Comparison of ENCODE assay signal across 7 cellular contexts in genomic region chr19:48415395-48415794, GRCh38. TPM values are rescaled to one million over a fixed set of nuclear protein-coding genes. Genes with fewer than 3 reads are reported as not detected.
DNase-seq lines count a peak whose midpoint lies in the region; ATAC-seq and TF ChIP-seq lines count a peak whose summit lies in the region.

No MANE protein-coding gene starts in this region.

- no peaks in the 10 kb centered on the region for H3K27me3 ChIP-seq in H7 (ENCODE audit: control insufficient read depth, insufficient read depth, low read length)
- H3K27me3 ChIP-seq in cardiac muscle cell: no peaks in the 10 kb centered on the region
- peaks cover 0 to 49% (median 19%) of the 10 kb centered on the region in 7 donors for H3K27me3 ChIP-seq in spleen (replicated peaks in 1 of 7)

- H3K4me1 ChIP-seq in cardiac muscle cell (ENCODE audit: low read depth) (peaks cover 8% of the 10 kb centered on the region), spleen (peaks cover 0 to 38% (median 22%) of the 10 kb centered on the region in 6 donors)

- H3K9me3 ChIP-seq in cardiac muscle cell (ENCODE audit: low read depth): no peaks in the 10 kb centered on the region
- no peaks in the 10 kb centered on the region for H3K9me3 ChIP-seq in spleen

- no peak for TF ChIP-seq POLR2A in spleen (IDR thresholded peaks at IDR 0.05)

- no peak for ATAC-seq in HG02678 (IDR thresholded peaks at IDR 0.05; ENCODE audit: unreplicated experiment)
- ATAC-seq in HG03039 (IDR thresholded peaks at IDR 0.05; ENCODE audit: unreplicated experiment): no peak

- TF ChIP-seq CTCF in cardiac muscle cell (IDR thresholded peaks at IDR 0.05; ENCODE audit: low read depth, low read length) (no peak), spleen (IDR thresholded peaks at IDR 0.05 in 8 of 11, conservative IDR thresholded peaks at IDR 0.05 in 3 of 11) (no peak)

- H3K27ac ChIP-seq in cardiac muscle cell (no peak overlapping the region), spleen (peak overlapping the region in 1 of 8 donors; percentile 19)

- H3K4me3 ChIP-seq in H7 (ENCODE audit: insufficient read depth, low read depth, low read length) (no peak overlapping the region), cardiac muscle cell (no peak overlapping the region), spleen (peak overlapping the region in 5 of 8 donors; percentile 7 to 63 (median 32))

- DNase-seq in H7 (peak; percentile 93), RKO (ENCODE audit: low spot score) (peak; percentile 77), cardiac muscle cell (ENCODE audit: low read depth in 1 of 2, low spot score in 1 of 2) (peak; percentile 57 to 66), spleen (peak; percentile 85)
- peak; percentile 50 for DNase-seq in activated gamma-delta T cell treated with anti-CD3 and anti-CD28 coated beads, Interleukin-2, amount 50 U/mL, for 16 hours (ENCODE audit: low read depth)

- peaks cover 10% of the 10 kb centered on the region for H3K36me3 ChIP-seq in H7 (replicated peaks; ENCODE audit: control insufficient read depth, insufficient read depth, low read length)
- H3K36me3 ChIP-seq in cardiac muscle cell: no peaks in the 10 kb centered on the region
- H3K36me3 ChIP-seq in spleen: no peaks in the 10 kb centered on the region

- intact Hi-C loops in spleen (cut with DNase I; ENCODE audit: low total_unique reads): no loop called here

- WGBS in spleen, 5 donors: 2 to 11% (median 6%) methylated on average over 9 to 14 of the region's 14 CpGs

RNA-seq across cellular contexts. Expression of gene GRIN2D, which starts 21.9 kb away (rescaled TPM):
- total RNA-seq in H7 (2014; rRNA removed; shearing (Covaris generic)): 4.4 and 4.8 TPM in 2 replicates
- total RNA-seq in cardiac muscle cell: 2.7 and 3.2 TPM in 2 replicates
- 3.5 and 3.9 TPM in 2 replicates for polyA plus RNA-seq in cardiac muscle cell
- total RNA-seq in spleen: 1 to 10 TPM in 1 of 7 donors, under 1 TPM in 6; 0.28 to 1.2 (median 0.77) TPM
- under 1 TPM; 0.07 to 0.10 (median 0.09) TPM for polyA plus RNA-seq in spleen

RNA-seq across cellular contexts. Expression of gene KDELR1, which starts 24.0 kb away (rescaled TPM):
- 110 and 111 TPM in 2 replicates for total RNA-seq in H7 (2014; rRNA removed; shearing (Covaris generic))
- total RNA-seq in cardiac muscle cell (137 and 159 TPM in 2 replicates), spleen (10 to 100 TPM; 61.7 to 95.9 (median 76.2) TPM)
- polyA plus RNA-seq in cardiac muscle cell (186 and 218 TPM in 2 replicates), spleen (10 to 100 TPM; 36.2 to 55.9 (median 45.0) TPM)

RNA-seq across cellular contexts. Expression of gene GRWD1, which starts 30.4 kb away (rescaled TPM):
- total RNA-seq in H7 (2014; rRNA removed; shearing (Covaris generic)): 80.6 and 97.8 TPM in 2 replicates
- total RNA-seq in cardiac muscle cell (24.2 and 36.5 TPM in 2 replicates), spleen (10 to 100 TPM; 24.3 to 34.5 (median 26.0) TPM)
- polyA plus RNA-seq in cardiac muscle cell (36.3 and 38.6 TPM in 2 replicates), spleen (10 to 100 TPM in 1 of 3 donors, 1 to 10 TPM in 2; 5.5 to 14.7 (median 9.5) TPM)

RNA-seq across cellular contexts. Expression of gene KCNJ14, which starts 40.0 kb away (rescaled TPM):
- 0.21 and 0.70 TPM in 2 replicates for total RNA-seq in H7 (2014; rRNA removed; shearing (Covaris generic))
- 0.56 and 1.7 TPM in 2 replicates for total RNA-seq in cardiac muscle cell
- 0.61 and 1.5 TPM in 2 replicates for polyA plus RNA-seq in cardiac muscle cell
- 1 to 10 TPM in 2 of 7 donors, under 1 TPM in 5; 0.43 to 1.4 (median 0.93) TPM for total RNA-seq in spleen
- polyA plus RNA-seq in spleen: under 1 TPM; 0.26 to 0.61 (median 0.38) TPM

RNA-seq across cellular contexts. Expression of gene SYNGR4, which starts 51.2 kb away (rescaled TPM):
- total RNA-seq in H7 (2014; rRNA removed; shearing (Covaris generic)): not detected in 2 replicates
- total RNA-seq in cardiac muscle cell (0.57 TPM in 1 of 2 replicates, not detected in the other), spleen (not detected)
- polyA plus RNA-seq in cardiac muscle cell (not detected in 2 replicates), spleen (under 1 TPM in 1 of 3 donors, not detected in 2; 0.09 TPM)

Comparison
In these comparisons a context has a peak if more than half of its experiments do, and no peak if none do; other contexts are left out.
1. H3K4me3 ChIP-seq: peak in spleen (5 of 8); none in H7 (single experiment) and cardiac muscle cell (single experiment).
2. Peak in every context shown above with its lines, with median percentiles within 50 percentile points of each other: DNase-seq.